ENCODE assay signal across 8 cellular contexts in genomic region chr1:86965012-86965826, GRCh38. TPM values are rescaled to one million over a fixed set of nuclear protein-coding genes. Genes with fewer than 3 reads are reported as not detected.
DNase-seq lines count a peak whose midpoint lies in the region; ATAC-seq and TF ChIP-seq lines count a peak whose summit lies in the region.

No MANE protein-coding gene starts in this region.

- no peak for ATAC-seq in GM18873 (IDR thresholded peaks at IDR 0.05; ENCODE audit: low FRiP score, unreplicated experiment)
- no peak for ATAC-seq in stimulated activated effector memory CD8-positive, alpha-beta T cell treated with anti-CD3 and anti-CD28 coated beads, Interleukin-12 subunit alpha, Interleukin-12 subunit beta, amount 100 ng/mL, for 72 hours

- H3K27ac Mint-ChIP-seq in stimulated activated effector memory CD8-positive, alpha-beta T cell treated with anti-CD3 and anti-CD28 coated beads, Interleukin-12 subunit alpha, Interleukin-12 subunit beta, amount 100 ng/mL, for 72 hours: no peak overlapping the region

- no peaks in the 10 kb centered on the region for H3K36me3 ChIP-seq in adipocyte (ENCODE audit: control insufficient read depth, insufficient read depth, low read length, severe bottlenecking)
- no peaks in the 10 kb centered on the region for H3K36me3 ChIP-seq in uterus

- no peak overlapping the region for H3K27ac ChIP-seq in uterus

- peak; percentile 78 for TF ChIP-seq CTCF in AG09309 (IDR thresholded peaks at IDR 0.05; ENCODE audit: control insufficient read depth, insufficient read depth, low read depth, low read length, missing control alignments)
- peak; percentile 45 to 66 (median 57) for TF ChIP-seq CTCF in uterus (IDR thresholded peaks at IDR 0.05)

- no peaks in the 10 kb centered on the region for H3K9me3 Mint-ChIP-seq in stimulated activated effector memory CD8-positive, alpha-beta T cell treated with anti-CD3 and anti-CD28 coated beads, Interleukin-12 subunit alpha, Interleukin-12 subunit beta, amount 100 ng/mL, for 72 hours

- peak overlapping the region; percentile 24 for H3K9ac ChIP-seq in adipocyte (ENCODE audit: low read length)

- H3K4me1 Mint-ChIP-seq in stimulated activated effector memory CD8-positive, alpha-beta T cell treated with anti-CD3 and anti-CD28 coated beads, Interleukin-12 subunit alpha, Interleukin-12 subunit beta, amount 100 ng/mL, for 72 hours: no peaks in the 10 kb centered on the region

- peaks cover 9% of the 10 kb centered on the region for H3K4me1 ChIP-seq in adipocyte (ENCODE audit: control insufficient read depth, insufficient read depth, low read length)
- no peaks in the 10 kb centered on the region for H3K4me1 ChIP-seq in uterus

- no peak overlapping the region for H3K4me3 Mint-ChIP-seq in stimulated activated effector memory CD8-positive, alpha-beta T cell treated with anti-CD3 and anti-CD28 coated beads, Interleukin-12 subunit alpha, Interleukin-12 subunit beta, amount 100 ng/mL, for 72 hours

- TF ChIP-seq POLR2A in uterus (IDR thresholded peaks at IDR 0.05): no peak

- no peak overlapping the region for H3K4me3 ChIP-seq in AG09309 (ENCODE audit: control insufficient read depth, low read depth, low read length)
- no peak overlapping the region for H3K4me3 ChIP-seq in adipocyte (ENCODE audit: low read length)
- H3K4me3 ChIP-seq in uterus: no peak overlapping the region

- no peaks in the 10 kb centered on the region for H3K36me3 Mint-ChIP-seq in stimulated activated effector memory CD8-positive, alpha-beta T cell treated with anti-CD3 and anti-CD28 coated beads, Interleukin-12 subunit alpha, Interleukin-12 subunit beta, amount 100 ng/mL, for 72 hours

- H3K9me3 ChIP-seq in adipocyte (ENCODE audit: control insufficient read depth, low read length) (no peaks in the 10 kb centered on the region), uterus (no peaks in the 10 kb centered on the region)

- intact Hi-C loops in uterus (cut with DNase I; ENCODE audit: low total_unique reads): no loop called here

- no peaks in the 10 kb centered on the region for H3K27me3 ChIP-seq in adipocyte (replicated peaks; ENCODE audit: control insufficient read depth, insufficient read depth, low read length)
- no peaks in the 10 kb centered on the region for H3K27me3 ChIP-seq in uterus

- no peak for DNase-seq in AG09309 (ENCODE audit: low read depth)
- DNase-seq in GM03348 (ENCODE audit: low spot score): peak; percentile 61
- DNase-seq in LHCN-M2 (ENCODE audit: low read depth): peak; percentile 31
- DNase-seq in adipocyte (ENCODE audit: low read depth): peak; percentile 79
- DNase-seq in iPS-NIHi7 (ENCODE audit: extremely low spot score): peak; percentile 54
- DNase-seq in uterus: no peak
- DNase-seq in stimulated activated effector memory CD8-positive, alpha-beta T cell treated with anti-CD3 and anti-CD28 coated beads, Interleukin-12 subunit alpha, Interleukin-12 subunit beta, amount 100 ng/mL, for 72 hours (ENCODE audit: low spot score in 2 of 2): no peak

RNA-seq across cellular contexts. Expression of gene HS2ST1, which starts 50.8 kb away (rescaled TPM):
- 21.7 and 27.8 TPM in 2 replicates for total RNA-seq in LHCN-M2 (2014; rRNA removed)
- 11.2 TPM for polyA plus RNA-seq in LHCN-M2 (2012)
- 10 to 100 TPM in 2 of 4 donors, 1 to 10 TPM in 2; 4.6 to 53.5 (median 15.5) TPM for total RNA-seq in uterus

RNA-seq across cellular contexts. Expression of gene SELENOF, which starts 51.3 kb away (rescaled TPM):
- total RNA-seq in LHCN-M2 (2014; rRNA removed) (139 and 165 TPM in 2 replicates), uterus (100 to 1,000 TPM; 155 to 232 (median 209) TPM)
- 138 TPM for polyA plus RNA-seq in LHCN-M2 (2012)

Comparison
In these comparisons a context has a peak if more than half of its experiments do, and no peak if none do; other contexts are left out.
1. DNase-seq: peak in GM03348 (single experiment), LHCN-M2 (single experiment), adipocyte (single experiment) and iPS-NIHi7 (single experiment); none in AG09309 (single experiment), uterus (0 of 2) and stimulated activated effector memory CD8-positive, alpha-beta T cell treated with anti-CD3 and anti-CD28 coated beads, Interleukin-12 subunit alpha, Interleukin-12 subunit beta, amount 100 ng/mL, for 72 hours (0 of 2).